In the genomic region with DNA sequence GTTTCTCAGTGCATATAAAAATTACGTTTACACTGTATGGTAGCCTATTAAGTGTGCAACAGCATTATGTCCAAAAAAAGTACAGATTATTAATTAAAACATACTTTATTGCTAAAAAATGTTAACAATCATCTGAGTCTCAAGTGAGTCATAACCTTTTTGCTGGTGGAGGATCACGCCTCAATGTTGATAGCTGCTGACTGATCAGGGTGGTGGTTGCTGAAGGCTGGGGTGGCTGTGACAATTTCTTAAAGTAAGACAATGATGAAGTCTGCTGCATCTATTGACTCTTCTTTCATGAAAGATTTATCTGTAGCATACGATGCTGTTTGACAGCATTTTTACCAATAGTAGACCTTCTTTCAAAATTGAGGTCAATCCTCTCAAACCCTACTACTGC, we compare ENCODE assay signal across 23 cellular contexts.
DNase-seq lines count a peak whose midpoint lies in the region; ATAC-seq, FAIRE-seq and TF ChIP-seq lines count a peak whose summit lies in the region.
"Had no signal": no experiment of that assay in that cellular context is flagged by ENCODE, and none has a peak within 500 bp of the region (broad histone marks: within the 10 kb centered on the region; RNA-seq: fewer than 3 reads in every experiment).

No MANE protein-coding gene starts in this region.

- H3K9me3 Mint-ChIP-seq in HFFc6 = no peaks in the 10 kb centered on the region
- H3K9me3 Mint-ChIP-seq: CD4-positive, alpha-beta T cell; CD8-positive, alpha-beta T cell had no signal

- H3K4me1 Mint-ChIP-seq in HFFc6 (ENCODE audit: low read depth) = peaks cover 11% of the 10 kb centered on the region

- H2AFZ ChIP-seq in OCI-LY3 (ENCODE audit: low read depth, low read length) = no peak overlapping the region

- H3K36me3 ChIP-seq in OCI-LY3 (replicated peaks; ENCODE audit: low read depth, low read length) = peaks cover 6% of the 10 kb centered on the region
- H3K36me3 ChIP-seq: BLaER1 treated with 17β-estradiol and CSF1 and Interleukin-3, amounts not matched to agents 10 nM and 100 nM had no signal

- FAIRE-seq in GM19239 (lab: Jason Lieb, UNC) = peak; percentile 28
- FAIRE-seq: A549, D721Med, G401.6 had no signal

- TF ChIP-seq CTCF in HFFc6 (IDR thresholded peaks at IDR 0.05) = no peak
- no peak for TF ChIP-seq CTCF in OCI-LY3 (IDR thresholded peaks at IDR 0.05; ENCODE audit: low read depth, low read length)
- TF ChIP-seq CTCF in omental fat pad (IDR thresholded peaks at IDR 0.05) = no peak

- H3K4me2 ChIP-seq in OCI-LY3 (ENCODE audit: low read length) = peak overlapping the region; percentile 62
- H3K4me2 ChIP-seq: A549 had no signal

- no peak for ATAC-seq in stimulated activated naive CD8-positive, alpha-beta T cell treated with anti-CD3 and anti-CD28 coated beads, Interleukin-15, Interleukin-2, amounts not matched to agents 100 U/mL and 50 U/mL, for 24 hours
- ATAC-seq in omental fat pad (ENCODE audit: low FRiP score) (no peak), GM21825 (IDR thresholded peaks at IDR 0.05; ENCODE audit: unreplicated experiment) (no peak)
- ATAC-seq: A549; CD8-positive, alpha-beta T cell had no signal

- H3K79me2 ChIP-seq in OCI-LY3 (ENCODE audit: low read length) = no peaks in the 10 kb centered on the region

- H4K20me1 ChIP-seq in OCI-LY3 (ENCODE audit: insufficient read depth, low read length) = no peaks in the 10 kb centered on the region
- H4K20me1 ChIP-seq: BLaER1 treated with 17β-estradiol and CSF1 and Interleukin-3, amounts not matched to agents 10 nM and 100 nM had no signal

- H3K9ac ChIP-seq in OCI-LY3 (ENCODE audit: low read length) = no peak overlapping the region
- H3K9ac ChIP-seq: BLaER1 treated with 17β-estradiol and CSF1 and Interleukin-3, amounts not matched to agents 10 nM and 100 nM had no signal

- no peak overlapping the region for H3K27ac Mint-ChIP-seq in HFFc6
- H3K27ac Mint-ChIP-seq: B cell; CD4-positive, alpha-beta T cell; CD8-positive, alpha-beta T cell had no signal

- peaks cover 6% of the 10 kb centered on the region for H3K36me3 Mint-ChIP-seq in HFFc6 (ENCODE audit: low read depth)

- no peak overlapping the region for H3K4me3 Mint-ChIP-seq in HFFc6
- H3K4me3 Mint-ChIP-seq: B cell; CD4-positive, alpha-beta T cell; CD8-positive, alpha-beta T cell had no signal

- DNase-seq in EH (ENCODE audit: low read depth) (peak; percentile 9), GM19239 (ENCODE audit: insufficient read length, low spot score) (no peak), HFFc6 (peak; percentile 9), omental fat pad (ENCODE audit: low spot score) (no peak), T1000 (lab: John Stamatoyannopoulos, UW) (no peak)
- no peak for DNase-seq in stimulated activated naive CD8-positive, alpha-beta T cell treated with anti-CD3 and anti-CD28 coated beads, Interleukin-15, Interleukin-2, amounts not matched to agents 100 U/mL and 50 U/mL, for 24 hours
- DNase-seq: AML-193; Caco-2; Calu3; CD4-positive, alpha-beta T cell; CD8-positive, alpha-beta T cell; DMS79 treated with DMSO at 0.1 percent for 48 hours; EL; GF-D8 had no signal

- peak overlapping the region; percentile 70 for H3K27ac ChIP-seq in OCI-LY3 (ENCODE audit: low read length)
- H3K27ac ChIP-seq: 22Rv1, A549, C4-2B had no signal

- no peaks in the 10 kb centered on the region for H3K27me3 Mint-ChIP-seq in HFFc6 (ENCODE audit: insufficient read depth)
- H3K27me3 Mint-ChIP-seq: B cell; CD4-positive, alpha-beta T cell had no signal

- H3K4me3 ChIP-seq in OCI-LY3 (ENCODE audit: low read length) = no peak overlapping the region
- H3K4me3 ChIP-seq: A549; BLaER1 treated with 17β-estradiol and CSF1 and Interleukin-3, amounts not matched to agents 10 nM and 100 nM had no signal

- 0 out of 2 replicates have a peak, but pooled peaks cover 6% of the 10 kb centered on the region for H3K9me3 ChIP-seq in OCI-LY3 (ENCODE audit: insufficient read depth, low read length)
- H3K9me3 ChIP-seq: A549, Caco-2 had no signal

- no peaks in the 10 kb centered on the region for H3K27me3 ChIP-seq in OCI-LY3 (ENCODE audit: low read depth, low read length)
- H3K27me3 ChIP-seq: BLaER1 treated with 17β-estradiol and CSF1 and Interleukin-3, amounts not matched to agents 10 nM and 100 nM had no signal

- peaks cover 58% of the 10 kb centered on the region for H3K4me1 ChIP-seq in OCI-LY3 (ENCODE audit: low read length)
- H3K4me1 ChIP-seq: A549 had no signal

Comparison
In these comparisons a context has a peak if more than half of its experiments do, and no peak if none do; other contexts are left out.
1. DNase-seq: peak in EH (single experiment) and HFFc6 (single experiment); none in GM19239 (single experiment), stimulated activated naive CD8-positive, alpha-beta T cell treated with anti-CD3 and anti-CD28 coated beads, Interleukin-15, Interleukin-2, amounts not matched to agents 100 U/mL and 50 U/mL, for 24 hours (single experiment), omental fat pad (single experiment) and T1000 (single experiment).